10 cellular contexts compared by ENCODE assay signal in genomic region chr17:81391268-81391963, GRCh38. TPM values are rescaled to one million over a fixed set of nuclear protein-coding genes. Genes with fewer than 3 reads are reported as not detected.
DNase-seq lines count a peak whose midpoint lies in the region; ATAC-seq, FAIRE-seq and TF ChIP-seq lines count a peak whose summit lies in the region.
"Had no signal": no experiment of that assay in that cellular context is flagged by ENCODE, and none has a peak within 500 bp of the region (broad histone marks: within the 10 kb centered on the region; RNA-seq: fewer than 3 reads in every experiment).

No MANE protein-coding gene starts in this region.

- H3K9me2 ChIP-seq in OCI-LY7 (ENCODE audit: insufficient read depth, low read length), result no peaks in the 10 kb centered on the region

- H3K79me2 ChIP-seq in OCI-LY7 (ENCODE audit: insufficient read depth, low read depth, low read length) (peaks cover 4% of the 10 kb centered on the region; the same call in 1 of the 2 replicates), fibroblast of lung (ENCODE audit: control insufficient read depth, insufficient read depth, low read length) (peaks cover 45% of the 10 kb centered on the region)

- H3K4me2 ChIP-seq in A549 (no peak overlapping the region), OCI-LY7 (ENCODE audit: low read length) (no peak overlapping the region), fibroblast of lung (ENCODE audit: extremely low read depth, insufficient read depth, low read length) (peak overlapping the region; percentile 73)

- FAIRE-seq in A549 (lab: Jason Lieb, UNC), result no peak

- no peak for TF ChIP-seq POLR2A in A549 (IDR thresholded peaks at IDR 0.05; ENCODE audit: low read length)

- H3K9ac ChIP-seq in fibroblast of lung (ENCODE audit: insufficient read depth, low read length), result no peak overlapping the region

- no peak for TF ChIP-seq CTCF in A549 (IDR thresholded peaks at IDR 0.05)
- TF ChIP-seq CTCF in OCI-LY7 (conservative IDR thresholded peaks at IDR 0.05; ENCODE audit: low read length), result no peak
- TF ChIP-seq CTCF in fibroblast of lung (conservative IDR thresholded peaks at IDR 0.05 in 1 of 2, IDR thresholded peaks at IDR 0.05 in 1 of 2; ENCODE audit: low read depth in 1 of 2, low read length in 2 of 2), result no peak
- no peak for TF ChIP-seq CTCF in osteocyte (IDR thresholded peaks at IDR 0.05)

- 89% methylated on average over 12 of the region's 12 CpGs for WGBS in A549 (ENCODE audit: missing lambda C conversion rate)

- peak overlapping the region; percentile 93 for H3K27ac Mint-ChIP-seq in osteocyte (ENCODE audit: unreplicated experiment)
- H3K27ac Mint-ChIP-seq: activated CD4-positive, alpha-beta memory T cell treated with anti-CD3 and anti-CD28 coated beads for 36 hours had no signal

- H3K27me3 ChIP-seq in fibroblast of lung (ENCODE audit: control insufficient read depth, insufficient read depth, low read length), result no peaks in the 10 kb centered on the region

- no peaks in the 10 kb centered on the region for H3K9me3 Mint-ChIP-seq in osteocyte (ENCODE audit: unreplicated experiment)
- H3K9me3 Mint-ChIP-seq: activated CD4-positive, alpha-beta memory T cell treated with anti-CD3 and anti-CD28 coated beads for 36 hours; immature natural killer cell had no signal

- H3K36me3 Mint-ChIP-seq in osteocyte (ENCODE audit: unreplicated experiment), result no peaks in the 10 kb centered on the region
- H3K36me3 Mint-ChIP-seq: immature natural killer cell had no signal

- intact Hi-C loops in OCI-LY7 (cut with micrococcal nuclease; ENCODE audit: unreplicated experiment), result loop anchor here (5.0 to 10.0 kb wide), 3 partner anchors 94 to 203 kb away; partner anchors contain the start of genes ACTG1 and SLC38A10

- no peaks in the 10 kb centered on the region for H3K27me3 Mint-ChIP-seq in osteocyte (ENCODE audit: unreplicated experiment)

- H2AFZ ChIP-seq in OCI-LY7 (ENCODE audit: low read length), result no peak overlapping the region
- no peak overlapping the region for H2AFZ ChIP-seq in fibroblast of lung (ENCODE audit: low read length)

- POLR2A ChIA-PET in A549 (lab: Yijun Ruan, JAX), result interaction anchor here (1.0 kb wide), 1 partner anchor 28 kb away, joined by 6 read pairs; no protein-coding TSS in a partner anchor
- POLR2A ChIA-PET in OCI-LY7 (lab: Charles Lee), result interaction anchor here (0.6 to 1.3 kb wide), 2 partner anchors 22 to 493 kb away, joined by 3 read pairs; no protein-coding TSS in a partner anchor

- H3K4me3 ChIP-seq in A549 (no peak overlapping the region), OCI-LY7 (ENCODE audit: low read depth, low read length, poor library complexity, severe bottlenecking) (no peak overlapping the region), fibroblast of lung (replicated peaks in 1 of 4; ENCODE audit: control extremely low read depth in 1 of 4, insufficient read depth in 1 of 4, low read depth in 3 of 4, low read length in 4 of 4) (peak overlapping the region in 2 of 4 experiments; percentile 39 to 68)

- H3K4me3 Mint-ChIP-seq in osteocyte (ENCODE audit: unreplicated experiment), result peak overlapping the region; percentile 75
- H3K4me3 Mint-ChIP-seq: activated CD4-positive, alpha-beta memory T cell treated with anti-CD3 and anti-CD28 coated beads for 36 hours had no signal

- peaks cover 62% of the 10 kb centered on the region for H3K4me1 Mint-ChIP-seq in osteocyte (ENCODE audit: unreplicated experiment)

- TSS peak; percentile 57 for BruUV-seq in OCI-LY7 (replicated peaks; lab: Mats Ljungman, UMichigan)

- no peak for TF ChIP-seq EP300 in A549 (IDR thresholded peaks at IDR 0.05)

- H4K20me1 ChIP-seq in OCI-LY7 (ENCODE audit: insufficient read depth, low read length), result 0 out of 2 replicates have a peak, but pooled peaks cover 10% of the 10 kb centered on the region
- no peaks in the 10 kb centered on the region for H4K20me1 ChIP-seq in fibroblast of lung (ENCODE audit: control insufficient read depth, extremely low read depth, insufficient read depth, low read length)

- no peak for DNase-seq in A549 (ENCODE audit: low read depth in 1 of 2, low spot score in 1 of 2)
- no peak for DNase-seq in OCI-LY7 (ENCODE audit: low spot score)
- no peak for DNase-seq in fibroblast of lung (ENCODE audit: low read depth in 2 of 2)
- DNase-seq in osteocyte (ENCODE audit: extremely low spot score, unreplicated experiment), result no peak
- DNase-seq in cerebellar nuclear complex (lab: John Stamatoyannopoulos, UW), result no peak
- no peak for DNase-seq in NCI-H1092 (lab: John Stamatoyannopoulos, UW)
- DNase-seq in NCI-H524 treated with DMSO at 0.1 percent for 48 hours (lab: John Stamatoyannopoulos, UW), result no peak
- DNase-seq: activated CD4-positive, alpha-beta memory T cell treated with anti-CD3 and anti-CD28 coated beads for 36 hours; immature natural killer cell had no signal

- CTCF ChIA-PET in A549 (lab: Yijun Ruan, JAX), result interaction anchor here (1.1 to 8.6 kb wide), 6 partner anchors 10 to 136 kb away, joined by 3 to 121 read pairs (median 6); no protein-coding TSS in a partner anchor
- CTCF ChIA-PET in OCI-LY7 (lab: Charles Lee; ENCODE audit: unreplicated experiment), result no interaction called here

- ATAC-seq in A549, result no peak
- no peak for ATAC-seq in HG02798 (IDR thresholded peaks at IDR 0.05; ENCODE audit: poor library complexity, unreplicated experiment)

- TF ChIP-seq RAD21 in A549 (conservative IDR thresholded peaks at IDR 0.05 in 1 of 2, IDR thresholded peaks at IDR 0.05 in 1 of 2), result no peak

- H3K4me1 ChIP-seq in A549 (peaks cover 36% of the 10 kb centered on the region), OCI-LY7 (ENCODE audit: insufficient read depth, low read length, poor library complexity, severe bottlenecking) (peaks cover 43% of the 10 kb centered on the region), fibroblast of lung (ENCODE audit: control insufficient read depth, extremely low read depth, insufficient read depth, low read length) (peaks cover 33% of the 10 kb centered on the region)

- H3K27ac ChIP-seq in A549 (no peak overlapping the region), OCI-LY7 (ENCODE audit: low read depth, low read length, poor library complexity, severe bottlenecking) (no peak overlapping the region), fibroblast of lung (ENCODE audit: insufficient read depth, low read length) (peak overlapping the region; percentile 36)

- H3K36me3 ChIP-seq in OCI-LY7 (ENCODE audit: insufficient read depth, low read length), result peaks cover 4% of the 10 kb centered on the region; the same call in 1 of the 2 replicates
- no peaks in the 10 kb centered on the region for H3K36me3 ChIP-seq in fibroblast of lung (ENCODE audit: control insufficient read depth, insufficient read depth, low read length)

- no peaks in the 10 kb centered on the region for H3K9me3 ChIP-seq in A549
- H3K9me3 ChIP-seq in OCI-LY7 (ENCODE audit: low read length), result no peaks in the 10 kb centered on the region
- H3K9me3 ChIP-seq in fibroblast of lung (ENCODE audit: control insufficient read depth, insufficient read depth, low read depth, low read length), result no peaks in the 10 kb centered on the region

TF ChIP-seq in A549, 52 proteins besides CTCF, POLR2A, EP300 and RAD21:
- TF ChIP-seq POLR2AphosphoS2 (conservative IDR thresholded peaks at IDR 0.05; ENCODE audit: low read length) (0 out of 2 replicates have a peak, but pooled peaks have one; percentile 33), ZSCAN20 (CRISPR knock-in tag; IDR thresholded peaks at IDR 0.05) (no peak)

RNA-seq across cellular contexts. Expression of gene BAHCC1, which starts 3.8 kb away (rescaled TPM):
- 2.1 and 2.6 TPM in 2 replicates for polyA plus RNA-seq in A549 (2011; rRNA removed)
- polyA plus RNA-seq in A549 (2012; cell fraction: cytosol; rRNA removed), result 7.4 and 8.4 TPM in 2 replicates
- polyA plus RNA-seq in A549 (2012; cell fraction: nucleus; rRNA removed), result 27.4 and 38.1 TPM in 2 replicates
- polyA plus RNA-seq in A549 (2017; fragmentation: RNase III; extraction: RNeasy Plus Mini Kit Qiagen cat#74134 plus additional on column Dnase treatment), result 5.2 to 5.9 TPM (median 5.8 TPM) in 3 replicates
- polyA minus RNA-seq in A549 (2011; rRNA and poly(A)+ RNA removed), result 2.6 and 3.5 TPM in 2 replicates
- total RNA-seq in OCI-LY7 (2014; rRNA removed; shearing (Covaris generic)), result 1.4 and 5.2 TPM in 2 replicates
- 5.5 and 5.7 TPM in 2 replicates for total RNA-seq in OCI-LY7 (2022)
- 3.9 and 7.3 TPM in 2 replicates for total RNA-seq in fibroblast of lung
- polyA plus RNA-seq in fibroblast of lung, result 1.5 and 1.8 TPM in 2 replicates
- polyA plus RNA-seq in fibroblast of lung (2012), result 6.8 and 7.2 TPM in 2 replicates
- 6.3 and 8.6 TPM in 2 replicates for polyA minus RNA-seq in fibroblast of lung (ENCODE audit: low replicate concordance)
- 55.7 and 57.0 TPM in 2 replicates for total RNA-seq in osteocyte
